In the genomic region with DNA sequence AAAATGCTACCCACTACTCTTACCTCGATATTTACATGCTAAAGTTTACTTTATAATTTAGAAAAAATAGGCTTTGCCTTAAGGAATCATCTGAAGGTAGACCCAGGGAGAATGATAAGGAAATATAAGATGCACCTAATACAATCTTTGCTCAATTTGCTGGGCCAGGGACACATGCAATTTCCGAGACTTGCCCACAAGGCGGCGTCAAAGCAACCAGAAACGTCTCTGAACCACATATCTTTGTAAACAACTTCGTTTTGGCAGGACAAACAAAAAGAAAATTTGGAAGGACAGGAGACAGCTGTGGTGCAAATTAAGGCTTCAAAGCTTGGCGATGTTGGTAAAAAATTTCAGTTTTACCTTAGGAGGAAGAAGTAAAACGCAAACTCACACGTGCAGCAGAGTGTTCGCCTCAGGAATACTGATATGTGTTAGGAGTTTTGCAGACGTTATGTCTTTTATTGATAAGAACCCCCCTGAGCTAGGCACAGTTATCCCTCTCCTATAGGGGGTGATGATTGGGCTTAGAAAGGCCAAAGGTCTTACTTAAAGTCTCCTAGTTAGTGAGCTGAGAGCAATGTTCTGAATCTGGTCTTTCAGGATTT, we compare ENCODE assay signal across 8 cellular contexts.
DNase-seq lines count a peak whose midpoint lies in the region; TF ChIP-seq lines count a peak whose summit lies in the region.

No MANE protein-coding gene starts in this region.

- peaks cover 0 to 1% (median 0%) of the 10 kb centered on the region in 7 donors for H3K9me3 Mint-ChIP-seq in CD14-positive monocyte

- H3K27ac ChIP-seq in VCaP (no peak overlapping the region), breast epithelium (no peak overlapping the region)

- peak; percentile 49 for DNase-seq in CD14-positive monocyte (ENCODE audit: low spot score)
- peak; percentile 60 for DNase-seq in HT-29 (ENCODE audit: low spot score)
- DNase-seq in breast epithelium (ENCODE audit: low spot score in 2 of 2): peak in 1 of 2 donors; percentile 19
- DNase-seq in kidney tubule cell (ENCODE audit: low spot score): peak; percentile 55
- peak; percentile 9 to 52 (median 30) for DNase-seq in stimulated activated CD4-positive, alpha-beta T cell treated with anti-CD3 and anti-CD28 coated beads, TNF-alpha, amount 100 ng/mL, for 1 hour (ENCODE audit: low read depth in 3 of 3, low spot score in 1 of 3)
- DNase-seq in GF-D8 (lab: John Stamatoyannopoulos, UW): no peak
- no peak for DNase-seq in NCI-H2029 (lab: John Stamatoyannopoulos, UW)

- H3K27ac Mint-ChIP-seq in CD14-positive monocyte: no peak overlapping the region

- H3K4me3 ChIP-seq in breast epithelium: no peak overlapping the region

- H3K27me3 Mint-ChIP-seq in CD14-positive monocyte (ENCODE audit: low read depth in 3 of 3): peaks cover 0 to 4% (median 2%) of the 10 kb centered on the region in 3 donors

- no peaks in the 10 kb centered on the region for H3K36me3 ChIP-seq in breast epithelium

- H3K27me3 ChIP-seq in breast epithelium: no peaks in the 10 kb centered on the region

- TF ChIP-seq CTCF in CD14-positive monocyte (IDR thresholded peaks at IDR 0.05) (peak; percentile 85), VCaP (conservative IDR thresholded peaks at IDR 0.05) (peak; percentile 85), breast epithelium (IDR thresholded peaks at IDR 0.05) (peak in 2 of 3 donors; percentile 21 to 25)

- peaks cover 3% of the 10 kb centered on the region for H3K4me1 Mint-ChIP-seq in CD14-positive monocyte

- intact Hi-C loops in CD14-positive monocyte (cut with micrococcal nuclease): no loop called here
- intact Hi-C loops in breast epithelium (cut with DNase I; ENCODE audit: low total_unique reads): no loop called here

- no peaks in the 10 kb centered on the region for H3K4me1 ChIP-seq in breast epithelium

- H3K9me3 ChIP-seq in breast epithelium: no peaks in the 10 kb centered on the region

- H3K4me3 Mint-ChIP-seq in CD14-positive monocyte: peak overlapping the region in 1 of 2 donors; percentile 77

- no peak for TF ChIP-seq POLR2A in breast epithelium (IDR thresholded peaks at IDR 0.05)

- no peaks in the 10 kb centered on the region for H3K36me3 Mint-ChIP-seq in CD14-positive monocyte

Comparison
In these comparisons a context has a peak if more than half of its experiments do, and no peak if none do; other contexts are left out.
1. DNase-seq: peak in CD14-positive monocyte (single experiment), HT-29 (single experiment), kidney tubule cell (single experiment) and stimulated activated CD4-positive, alpha-beta T cell treated with anti-CD3 and anti-CD28 coated beads, TNF-alpha, amount 100 ng/mL, for 1 hour (3 of 3); none in GF-D8 (single experiment) and NCI-H2029 (single experiment).
2. CTCF ChIP-seq: peak in every context shown above with its lines; median percentile 85 in CD14-positive monocyte; 85 in VCaP; 23 in breast epithelium.